ENCODE assay signal across 10 cellular contexts in the genomic region with DNA sequence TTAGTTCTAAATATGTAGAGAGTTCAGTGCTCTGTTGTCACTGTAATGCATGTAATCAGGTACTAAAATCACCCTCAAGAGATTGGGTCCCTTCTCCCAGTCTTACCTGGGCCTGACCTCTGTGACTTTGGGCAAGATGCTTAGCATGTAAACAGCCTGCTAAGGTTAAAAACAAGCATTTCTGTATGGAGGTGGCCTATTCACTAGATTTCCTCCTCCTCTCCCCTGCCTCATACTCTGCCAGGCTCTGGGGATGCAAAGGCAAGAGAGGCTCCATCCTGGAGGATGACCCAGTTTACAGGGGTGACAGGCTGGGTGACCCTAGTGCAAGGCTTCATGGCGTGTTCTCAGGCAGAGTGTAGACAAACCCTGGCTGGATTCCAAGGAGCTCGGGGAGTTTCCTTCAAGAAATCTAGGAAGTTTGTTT. TPM values are rescaled to one million over a fixed set of nuclear protein-coding genes. Genes with fewer than 3 reads are reported as not detected.
A peak's percentile ranks its signal among the peaks of the same experiment; 100 is the strongest.
DNase-seq lines count a peak whose midpoint lies in the region; ATAC-seq and TF ChIP-seq lines count a peak whose summit lies in the region.
"Had no signal": no experiment of that assay in that cellular context is flagged by ENCODE, and none has a peak within 500 bp of the region (broad histone marks: within the 10 kb centered on the region; RNA-seq: fewer than 3 reads in every experiment).

No MANE protein-coding gene starts in this region.

- no peak overlapping the region for H3K9ac ChIP-seq in HCT116 (ENCODE audit: low read length)
- H3K9ac ChIP-seq in endodermal cell (ENCODE audit: extremely low read depth, low read length, poor library complexity, severe bottlenecking): no peak overlapping the region

- ATAC-seq in HCT116 (peak; percentile 41; the same call in 1 of the 2 replicates), GM21786 (IDR thresholded peaks at IDR 0.05; ENCODE audit: unreplicated experiment) (no peak)
- ATAC-seq in activated T-cell treated with anti-CD3 and anti-CD28 coated beads, Interleukin-2, amount 50 U/mL, for 72 hours (replicated peaks in 1 of 2): peak; percentile 39 to 47
- peak; percentile 21 to 33 for ATAC-seq in natural killer cell treated with Interleukin-12 subunit alpha and Interleukin-12 subunit beta and Interleukin-15 and Interleukin-18, amount 100 ng/mL, for 72 hours

- H4K20me1 ChIP-seq in HCT116 (ENCODE audit: insufficient read depth): no peaks in the 10 kb centered on the region

- no peak overlapping the region for H3K4me2 ChIP-seq in HCT116 (ENCODE audit: low read length)

- no peaks in the 10 kb centered on the region for H3K9me3 ChIP-seq in HCT116 (ENCODE audit: control insufficient read depth in 1 of 2, insufficient read depth in 1 of 2, low read depth in 1 of 2, low read length in 2 of 2)
- no peaks in the 10 kb centered on the region for H3K9me3 ChIP-seq in endodermal cell (ENCODE audit: control insufficient read depth, low read length)
- H3K9me3 ChIP-seq: esophagus squamous epithelium had no signal

- H3K79me2 ChIP-seq in HCT116 (ENCODE audit: insufficient read depth, low read length): no peaks in the 10 kb centered on the region

- intact Hi-C loops in HCT116 (cut with micrococcal nuclease): loop anchor here (5.0 kb wide), 3 partner anchors 253 to 523 kb away; a partner anchor contains a TSS

- POLR2A ChIA-PET in HCT116 (lab: Charles Lee): interaction anchor here (1.0 kb wide), 1 partner anchor 246 kb away, joined by 3 read pairs; no protein-coding TSS in a partner anchor

- H3K4me3 ChIP-seq in HCT116 (replicated peaks in 1 of 2; ENCODE audit: low read depth in 1 of 2, low read length in 2 of 2) (no peak overlapping the region), endodermal cell (ENCODE audit: low read length) (no peak overlapping the region)
- H3K4me3 ChIP-seq: esophagus squamous epithelium had no signal

- no peak for TF ChIP-seq RAD21 in HCT116 (IDR thresholded peaks at IDR 0.05; ENCODE audit: low read depth)

- H3K9me3 Mint-ChIP-seq in activated T-cell treated with anti-CD3 and anti-CD28 coated beads, Interleukin-2, amount 50 U/mL, for 72 hours: peaks cover 2 to 4% of the 10 kb centered on the region in 2 donors
- peaks cover 3% of the 10 kb centered on the region for H3K9me3 Mint-ChIP-seq in natural killer cell treated with Interleukin-12 subunit alpha and Interleukin-12 subunit beta and Interleukin-15 and Interleukin-18, amount 100 ng/mL, for 72 hours
- no peaks in the 10 kb centered on the region for H3K9me3 Mint-ChIP-seq in endodermal cell

- peaks cover 0 to 4% of the 10 kb centered on the region in 2 experiments; a peak in 1 of 4 replicates for H3K4me1 ChIP-seq in HCT116 (ENCODE audit: control insufficient read depth in 1 of 2, insufficient read depth in 2 of 2, low read length in 2 of 2)
- H3K4me1 ChIP-seq in endodermal cell (ENCODE audit: control insufficient read depth, insufficient read depth, low read length): no peaks in the 10 kb centered on the region

- no TSS peak for BruUV-seq in HCT116 (replicated peaks; lab: Mats Ljungman, UMichigan)

- H3K27ac Mint-ChIP-seq in activated T-cell treated with anti-CD3 and anti-CD28 coated beads, Interleukin-2, amount 50 U/mL, for 72 hours: peak overlapping the region; percentile 82
- peak overlapping the region; percentile 98 for H3K27ac Mint-ChIP-seq in natural killer cell treated with Interleukin-12 subunit alpha and Interleukin-12 subunit beta and Interleukin-15 and Interleukin-18, amount 100 ng/mL, for 72 hours
- H3K27ac Mint-ChIP-seq in endodermal cell: no peak overlapping the region

- no peak overlapping the region for H3K27ac ChIP-seq in HCT116 (ENCODE audit: low read depth, low read length)
- no peak overlapping the region for H3K27ac ChIP-seq in endodermal cell (ENCODE audit: low read depth, low read length)

- in situ Hi-C loops in GM13977 (cut with MboI; ENCODE audit: low pct_unique_long_range_greater_than_20kb, low sequenced_read_pairs, unreplicated experiment) (loop anchor here (5.0 to 25.0 kb wide), 2 partner anchors 108 to 178 kb away; no protein-coding TSS in a partner anchor), G401 (cut with HindIII; ENCODE audit: low sequenced_read_pairs) (no loop called here)

- no peak for TF ChIP-seq POLR2A in HCT116 (IDR thresholded peaks at IDR 0.05; ENCODE audit: borderline replicate concordance, extremely low read depth, insufficient read depth, insufficient read length)

- WGBS in endodermal cell (ENCODE audit: insufficient coverage in 1 of 2, insufficient read length in 1 of 2), 2 experiments: 90 to 93% methylated on average over 2 of the region's 2 CpGs

- H3K36me3 Mint-ChIP-seq in activated T-cell treated with anti-CD3 and anti-CD28 coated beads, Interleukin-2, amount 50 U/mL, for 72 hours (ENCODE audit: insufficient read depth in 2 of 2): peaks cover 3 to 9% of the 10 kb centered on the region in 2 donors
- H3K36me3 Mint-ChIP-seq in natural killer cell treated with Interleukin-12 subunit alpha and Interleukin-12 subunit beta and Interleukin-15 and Interleukin-18, amount 100 ng/mL, for 72 hours: peaks cover 9% of the 10 kb centered on the region
- H3K36me3 Mint-ChIP-seq in endodermal cell (ENCODE audit: low read depth): peaks cover 30% of the 10 kb centered on the region

- no peaks in the 10 kb centered on the region for H3K9me2 ChIP-seq in HCT116 (ENCODE audit: insufficient read depth)

- DNase-seq in GM13977 (ENCODE audit: low spot score) (peak; percentile 25), HCT116 (ENCODE audit: low read depth, low spot score) (no peak), endodermal cell (no peak), cerebellum (ENCODE audit: low spot score) (no peak), G401 (ENCODE audit: low spot score) (no peak)
- no peak for DNase-seq in activated T-cell treated with anti-CD3 and anti-CD28 coated beads, Interleukin-2, amount 50 U/mL, for 72 hours
- no peak for DNase-seq in natural killer cell treated with Interleukin-12 subunit alpha and Interleukin-12 subunit beta and Interleukin-15 and Interleukin-18, amount 100 ng/mL, for 72 hours (ENCODE audit: low spot score)
- DNase-seq: esophagus squamous epithelium, T1000 had no signal

- no peaks in the 10 kb centered on the region for H3K27me3 Mint-ChIP-seq in activated T-cell treated with anti-CD3 and anti-CD28 coated beads, Interleukin-2, amount 50 U/mL, for 72 hours (ENCODE audit: low read depth)
- H3K27me3 Mint-ChIP-seq in natural killer cell treated with Interleukin-12 subunit alpha and Interleukin-12 subunit beta and Interleukin-15 and Interleukin-18, amount 100 ng/mL, for 72 hours: no peaks in the 10 kb centered on the region
- H3K27me3 Mint-ChIP-seq in endodermal cell (ENCODE audit: insufficient read depth): no peaks in the 10 kb centered on the region

- TF ChIP-seq CTCF in GM13977 (IDR thresholded peaks at IDR 0.05; ENCODE audit: extremely low read depth, insufficient read depth, missing control alignments) (no peak), HCT116 (IDR thresholded peaks at IDR 0.05 in 2 of 3, conservative IDR thresholded peaks at IDR 0.05 in 1 of 3; ENCODE audit: borderline replicate concordance in 1 of 3, insufficient read depth in 1 of 3, low read depth in 2 of 3, low read length in 2 of 3) (no peak), endodermal cell (conservative IDR thresholded peaks at IDR 0.05) (no peak)

- peaks cover 67% of the 10 kb centered on the region for H3K4me1 Mint-ChIP-seq in activated T-cell treated with anti-CD3 and anti-CD28 coated beads, Interleukin-2, amount 50 U/mL, for 72 hours (ENCODE audit: low read depth)
- peaks cover 58 to 63% of the 10 kb centered on the region in 2 donors for H3K4me1 Mint-ChIP-seq in natural killer cell treated with Interleukin-12 subunit alpha and Interleukin-12 subunit beta and Interleukin-15 and Interleukin-18, amount 100 ng/mL, for 72 hours (ENCODE audit: low read depth in 2 of 2)
- no peaks in the 10 kb centered on the region for H3K4me1 Mint-ChIP-seq in endodermal cell

- peak overlapping the region; percentile 57 to 73 for H3K4me3 Mint-ChIP-seq in activated T-cell treated with anti-CD3 and anti-CD28 coated beads, Interleukin-2, amount 50 U/mL, for 72 hours
- peak overlapping the region; percentile 87 for H3K4me3 Mint-ChIP-seq in natural killer cell treated with Interleukin-12 subunit alpha and Interleukin-12 subunit beta and Interleukin-15 and Interleukin-18, amount 100 ng/mL, for 72 hours
- no peak overlapping the region for H3K4me3 Mint-ChIP-seq in endodermal cell

- H3K27me3 ChIP-seq in HCT116 (ENCODE audit: insufficient read depth, low read length) (no peaks in the 10 kb centered on the region), endodermal cell (ENCODE audit: control insufficient read depth, insufficient read depth, low read length, poor library complexity, severe bottlenecking) (no peaks in the 10 kb centered on the region)
- H3K27me3 ChIP-seq: esophagus squamous epithelium had no signal

- H3K36me3 ChIP-seq in HCT116 (ENCODE audit: control insufficient read depth in 1 of 2, insufficient read depth in 2 of 2, low read length in 2 of 2) (no peaks in the 10 kb centered on the region), endodermal cell (ENCODE audit: control insufficient read depth, insufficient read depth, low read length) (peaks cover 38% of the 10 kb centered on the region)

- RAD21 ChIA-PET in HCT116 (lab: Charles Lee; ENCODE audit: low non-redundant PET in 1 of 2, low total read pairs in 2 of 2, uncharacterized antibody in 2 of 2, unreplicated experiment in 2 of 2): interaction anchor here in 1 of 2 experiments (2.0 kb wide), 1 partner anchor 178 kb away, joined by 5 read pairs; no protein-coding TSS in a partner anchor

- no peak overlapping the region for H2AFZ ChIP-seq in HCT116 (ENCODE audit: low read depth, low read length, poor library complexity, severe bottlenecking)

- CTCF ChIA-PET in HCT116 (lab: Charles Lee): interaction anchor here (1.0 to 2.0 kb wide), 7 partner anchors 13 to 525 kb away, joined by 3 to 19 read pairs (median 5); a partner anchor contains a TSS

TF ChIP-seq in HCT116, 20 proteins besides CTCF, POLR2A, EP300 and RAD21 (continues in another document):
- TF ChIP-seq, protein P1, sequence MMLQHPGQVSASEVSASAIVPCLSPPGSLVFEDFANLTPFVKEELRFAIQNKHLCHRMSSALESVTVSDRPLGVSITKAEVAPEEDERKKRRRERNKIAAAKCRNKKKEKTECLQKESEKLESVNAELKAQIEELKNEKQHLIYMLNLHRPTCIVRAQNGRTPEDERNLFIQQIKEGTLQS (IDR thresholded peaks at IDR 0.05): no peak
- TF ChIP-seq SP1 (IDR thresholded peaks at IDR 0.05; ENCODE audit: low read depth): no peak

RNA-seq across cellular contexts. Expression of a gene that starts 28.8 kb away (rescaled TPM):
- total RNA-seq in HCT116 (2021; ENCODE audit: unreplicated experiment) (1.1 TPM), endodermal cell (10 to 100 TPM; 62.5 to 67.5 TPM), cerebellum (17.2 TPM)
- polyA plus RNA-seq in HCT116 (2012): 0.74 TPM in 2 replicates
- under 1 TPM; 0.28 to 0.55 TPM for total RNA-seq in activated T-cell treated with anti-CD3 and anti-CD28 coated beads, Interleukin-2, amount 50 U/mL, for 72 hours
- not detected for total RNA-seq in natural killer cell treated with Interleukin-12 subunit alpha and Interleukin-12 subunit beta and Interleukin-15 and Interleukin-18, amount 100 ng/mL, for 72 hours
- polyA plus RNA-seq in endodermal cell (2013, experiment 1 of 2): 144 TPM
- polyA plus RNA-seq in endodermal cell (2013, experiment 2 of 2): 124 TPM
- 1.0 and 3.0 TPM in 2 replicates for total RNA-seq in G401 (2014; rRNA removed; shearing (Covaris generic))
